8 cellular contexts compared by ENCODE assay signal in genomic region chr17:43673516-43674323, GRCh38. TPM values are rescaled to one million over a fixed set of nuclear protein-coding genes. Genes with fewer than 3 reads are reported as not detected.
DNase-seq lines count a peak whose midpoint lies in the region; ATAC-seq, FAIRE-seq and TF ChIP-seq lines count a peak whose summit lies in the region.

No MANE protein-coding gene starts in this region.

- DNase-seq in AG04450 (ENCODE audit: low read depth, low spot score) (no peak), GM18507 (ENCODE audit: extremely low spot score, insufficient read length, low read depth) (peak; percentile 32), NCI-H526 (lab: John Stamatoyannopoulos, UW) (peak; percentile 7 to 72), dorsolateral prefrontal cortex (peak in 9 of 10 donors; percentile 53 to 81 (median 72)), lung microvascular endothelial cell (ENCODE audit: low read depth in 2 of 2) (peak; percentile 63 to 79)
- DNase-seq in activated CD4-positive, alpha-beta T cell treated with anti-CD3 and anti-CD28 coated beads, Interleukin-2, amount 50 U/mL, for 4 hours, result peak; percentile 68 to 76
- DNase-seq in stimulated activated CD8-positive, alpha-beta memory T cell treated with anti-CD3 and anti-CD28 coated beads, Interleukin-15, amount 100 ng/mL, for 4 hours (ENCODE audit: low read depth in 2 of 2), result peak; percentile 28 to 46

- peaks cover 3% of the 10 kb centered on the region for H3K27me3 ChIP-seq in AG04450 (ENCODE audit: control insufficient read depth, insufficient read depth, low read length)
- H3K27me3 ChIP-seq in dorsolateral prefrontal cortex, result no peaks in the 10 kb centered on the region

- peak; percentile 79 for FAIRE-seq in GM18507 (lab: Jason Lieb, UNC)

- TF ChIP-seq CTCF in AG04450 (IDR thresholded peaks at IDR 0.05; ENCODE audit: low read depth, low read length) (peak; percentile 99), dorsolateral prefrontal cortex (IDR thresholded peaks at IDR 0.05 in 54 of 56, conservative IDR thresholded peaks at IDR 0.05 in 2 of 56; ENCODE audit: low read depth in 1 of 56, partially characterized antibody in 56 of 56) (peak; percentile 80 to 98 (median 92))

- no peak overlapping the region for H3K27ac ChIP-seq in AG04450 (ENCODE audit: low read depth, low read length)
- H3K27ac ChIP-seq in dorsolateral prefrontal cortex, result no peak overlapping the region

- ATAC-seq in GM18520 (IDR thresholded peaks at IDR 0.05; ENCODE audit: unreplicated experiment), result no peak

- CTCF ChIA-PET in AG04450 (lab: Charles Lee), result interaction anchor here (0.5 to 2.4 kb wide), 46 partner anchors 8 to 1058 kb away, joined by 3 to 17 read pairs (median 4); partner anchors contain the start of genes DHX8 and ETV4

- intact Hi-C loops in dorsolateral prefrontal cortex (cut with DNase I), result loop anchor here in 1 of 2 donors (2.0 kb wide), 1 partner anchor 97 kb away; no protein-coding TSS in a partner anchor

- no peaks in the 10 kb centered on the region for H3K9me3 ChIP-seq in AG04450 (ENCODE audit: control insufficient read depth, insufficient read depth, low read length)

- POLR2A ChIA-PET in AG04450 (lab: Yijun Ruan, JAX), result interaction anchor here (1.0 to 2.1 kb wide), 3 partner anchors 94 to 98 kb away, joined by 3 to 10 read pairs (median 6); no protein-coding TSS in a partner anchor

- H3K4me3 ChIP-seq in AG04450 (ENCODE audit: low read depth, low read length) (no peak overlapping the region), dorsolateral prefrontal cortex (no peak overlapping the region)

RNA-seq across cellular contexts. Expression of gene MEOX1, which starts 12.0 kb away (rescaled TPM):
- 0.05 and 0.07 TPM in 2 replicates for polyA plus RNA-seq in AG04450 (2011; rRNA removed)
- polyA minus RNA-seq in AG04450 (2011; rRNA and poly(A)+ RNA removed), result 0.13 and 0.18 TPM in 2 replicates
- total RNA-seq in dorsolateral prefrontal cortex (not detected), lung microvascular endothelial cell (not detected in 2 replicates)
